21 cellular contexts compared by ENCODE assay signal in the genomic region with DNA sequence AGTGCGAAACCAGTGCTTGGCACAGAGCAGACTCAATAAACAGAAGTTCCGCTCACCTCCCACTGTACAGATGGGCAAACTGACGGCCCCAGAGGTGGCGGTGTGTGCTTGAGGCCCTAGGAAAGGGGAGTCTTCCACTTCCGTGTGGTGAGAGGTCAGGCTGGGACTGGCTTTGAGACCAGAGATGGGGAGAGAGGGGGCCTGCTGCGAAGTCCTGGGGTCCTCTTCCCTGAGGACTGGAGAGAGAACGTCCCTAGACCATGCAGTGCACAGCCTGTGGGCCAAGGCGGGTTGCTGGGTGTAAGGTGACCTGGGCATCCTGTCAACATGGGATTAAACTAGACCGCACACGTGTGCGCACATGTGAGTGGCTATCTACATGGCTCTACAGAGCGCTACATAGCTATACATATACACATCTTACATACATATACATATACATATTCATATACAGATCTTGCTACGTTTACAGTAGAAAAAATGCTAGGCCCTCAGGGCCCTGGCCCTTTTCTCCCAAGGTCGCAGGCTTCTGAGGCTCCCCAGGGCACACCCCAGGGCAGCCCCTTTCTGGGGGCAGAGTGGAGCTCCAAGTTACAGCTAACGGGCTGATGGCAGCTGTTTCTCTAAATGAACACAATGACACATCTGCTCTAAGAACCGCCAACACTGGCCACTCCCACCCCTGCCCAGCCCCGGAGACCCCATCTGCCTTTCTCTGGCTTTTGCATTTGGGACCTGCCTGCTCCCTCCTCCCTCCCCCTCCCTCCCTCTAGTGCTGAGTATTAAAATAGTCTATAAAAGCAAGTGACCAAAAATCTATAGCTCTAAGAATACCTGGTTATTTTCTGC. TPM values are rescaled to one million over a fixed set of nuclear protein-coding genes. Genes with fewer than 3 reads are reported as not detected.
DNase-seq lines count a peak whose midpoint lies in the region; ATAC-seq and TF ChIP-seq lines count a peak whose summit lies in the region.
"Had no signal": no experiment of that assay in that cellular context is flagged by ENCODE, and none has a peak within 500 bp of the region (broad histone marks: within the 10 kb centered on the region; RNA-seq: fewer than 3 reads in every experiment).

No MANE protein-coding gene starts in this region.

- TF ChIP-seq CTCF in right atrium auricular region (IDR thresholded peaks at IDR 0.05) = no peak

- H3K4me1 ChIP-seq in right atrium auricular region = peaks cover 0 to 3% of the 10 kb centered on the region in 2 donors
- H3K4me1 ChIP-seq: adrenal gland, HAP-1 had no signal

- peaks cover 6% of the 10 kb centered on the region for H3K36me3 ChIP-seq in right atrium auricular region
- H3K36me3 ChIP-seq: adrenal gland, HAP-1, WERI-Rb-1 had no signal

- peaks cover 14% of the 10 kb centered on the region for H3K4me1 Mint-ChIP-seq in memory B cell

- intact Hi-C loops in cardiac septum (cut with DNase I) = loop anchor here (10.0 kb wide), 1 partner anchor 383 kb away; no protein-coding TSS in a partner anchor

- no peak overlapping the region for H3K27ac ChIP-seq in right atrium auricular region
- H3K27ac ChIP-seq: adrenal gland, WERI-Rb-1 had no signal

- no peak overlapping the region for H3K4me3 ChIP-seq in right atrium auricular region
- H3K4me3 ChIP-seq: adrenal gland, HAP-1 had no signal

- peak; percentile 62 for DNase-seq in cardiac septum (ENCODE audit: low spot score)
- DNase-seq in right atrium auricular region (ENCODE audit: low spot score) = no peak
- DNase-seq in NCI-H524 treated with DMSO at 0.1 percent for 48 hours (lab: John Stamatoyannopoulos, UW) = peak; percentile 79
- no peak for DNase-seq in memory B cell (ENCODE audit: low spot score in 2 of 2)
- DNase-seq in activated T-cell treated with anti-CD3 and anti-CD28 coated beads for 4 hours = no peak
- DNase-seq in GDM1 (lab: John Stamatoyannopoulos, UW) = no peak
- no peak for DNase-seq in H4 (ENCODE audit: low spot score)
- DNase-seq: activated CD4-positive, alpha-beta T cell treated with anti-CD3 and anti-CD28 coated beads, Interleukin-2, amount 50 U/mL, for 4 hours; activated gamma-delta T cell treated with Interleukin-2 at 50 U/mL for 16 hours; adrenal gland; CD4-positive, CD25-positive, alpha-beta regulatory T cell; NCI-H146; right cardiac atrium; WERI-Rb-1 had no signal

- no peaks in the 10 kb centered on the region for H3K27me3 ChIP-seq in right atrium auricular region
- H3K27me3 ChIP-seq: adrenal gland had no signal

- H3K9me3 Mint-ChIP-seq in memory B cell = no peaks in the 10 kb centered on the region
- H3K9me3 Mint-ChIP-seq: CD4-positive, CD25-positive, alpha-beta regulatory T cell had no signal

- H3K27ac Mint-ChIP-seq in memory B cell = peak overlapping the region; percentile 60
- H3K27ac Mint-ChIP-seq: CD4-positive, CD25-positive, alpha-beta regulatory T cell; IgD-negative memory B cell had no signal

- H3K36me3 Mint-ChIP-seq in memory B cell = no peaks in the 10 kb centered on the region
- H3K36me3 Mint-ChIP-seq: CD4-positive, CD25-positive, alpha-beta regulatory T cell had no signal

- peaks cover 9% of the 10 kb centered on the region for H3K27me3 Mint-ChIP-seq in memory B cell

- no peak for ATAC-seq in memory B cell (ENCODE audit: low read depth)
- ATAC-seq: right cardiac atrium had no signal

- H3K4me3 Mint-ChIP-seq in memory B cell = no peak overlapping the region
- H3K4me3 Mint-ChIP-seq: CD4-positive, CD25-positive, alpha-beta regulatory T cell; IgD-negative memory B cell had no signal

- no peaks in the 10 kb centered on the region for H3K9me3 ChIP-seq in right atrium auricular region
- H3K9me3 ChIP-seq: adrenal gland, HAP-1 had no signal

RNA-seq across cellular contexts. Expression of gene HCN4, which starts 47.0 kb away (rescaled TPM):
- total RNA-seq in cardiac septum = 6.2 TPM
- total RNA-seq in right atrium auricular region = 10 to 100 TPM in 1 of 2 donors, 1 to 10 TPM in 1; 6.9 to 45.3 TPM
- total RNA-seq in H4 (2014; rRNA removed; shearing (Covaris generic)) = 0.04 TPM in 2 replicates
- total RNA-seq: bronchial epithelial cell; CD4-positive, CD25-positive, alpha-beta regulatory T cell; fibroblast of lung; NCI-H460; osteocyte; urinary bladder had no signal

Comparison
In these comparisons a context has a peak if more than half of its experiments do, and no peak if none do; other contexts are left out.
1. DNase-seq: peak in cardiac septum (single experiment) and NCI-H524 treated with DMSO at 0.1 percent for 48 hours (single experiment); none in right atrium auricular region (single experiment), memory B cell (0 of 2), activated T-cell treated with anti-CD3 and anti-CD28 coated beads for 4 hours (single experiment), GDM1 (single experiment) and H4 (single experiment).